ENCODE assay signal across 1 cellular context in the genomic region with DNA sequence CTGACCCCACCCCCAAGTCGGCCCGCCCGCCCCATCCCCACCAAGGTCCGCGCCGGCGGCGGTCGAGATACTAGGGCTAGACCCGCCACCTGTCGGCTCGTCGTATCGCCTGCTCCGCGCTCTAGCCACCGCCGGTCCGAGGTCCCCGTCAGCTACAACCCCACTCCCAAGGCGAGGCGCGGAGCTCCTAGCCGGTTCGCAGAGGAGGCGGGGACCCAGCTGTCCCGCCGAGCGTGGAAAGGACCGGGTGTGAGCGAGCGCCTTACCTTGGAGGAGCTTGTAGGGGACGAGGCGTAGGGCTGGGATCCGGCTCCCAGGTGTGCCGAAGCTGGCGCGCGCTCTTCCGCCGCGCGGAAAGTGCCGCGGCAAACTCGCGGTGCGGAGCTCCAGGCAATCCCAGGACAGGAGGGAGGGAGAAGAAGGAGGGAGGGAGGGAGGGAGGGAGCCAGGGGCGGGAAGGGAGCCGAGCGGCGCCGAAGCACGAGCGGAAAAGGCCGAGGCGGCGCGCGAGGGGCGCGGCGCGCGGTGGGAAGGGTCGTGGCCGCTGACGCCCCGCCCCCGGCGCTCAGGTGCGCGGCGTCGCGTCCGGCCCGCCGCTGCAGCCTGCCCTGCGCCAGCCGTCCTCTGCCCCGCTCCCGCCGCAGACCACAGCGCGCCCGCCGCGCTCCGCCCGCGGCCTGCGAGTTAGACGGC.
TF ChIP-seq lines count a peak whose summit lies in the region.

A gene with protein sequence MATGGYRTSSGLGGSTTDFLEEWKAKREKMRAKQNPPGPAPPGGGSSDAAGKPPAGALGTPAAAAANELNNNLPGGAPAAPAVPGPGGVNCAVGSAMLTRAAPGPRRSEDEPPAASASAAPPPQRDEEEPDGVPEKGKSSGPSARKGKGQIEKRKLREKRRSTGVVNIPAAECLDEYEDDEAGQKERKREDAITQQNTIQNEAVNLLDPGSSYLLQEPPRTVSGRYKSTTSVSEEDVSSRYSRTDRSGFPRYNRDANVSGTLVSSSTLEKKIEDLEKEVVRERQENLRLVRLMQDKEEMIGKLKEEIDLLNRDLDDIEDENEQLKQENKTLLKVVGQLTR (minus strand): TSS at position 359 of the 693 bp plus-strand sequence. CDS start 720 bp downstream, outside the sequence.

TF ChIP-seq in HepG2, 621 proteins besides CTCF, POLR2A, EP300 and RAD21 (continued from another document and continues in another):
- TF ChIP-seq KDM3A (CRISPR knock-in tag; IDR thresholded peaks at IDR 0.05; ENCODE audit: low read depth) (peak; percentile 18; the same call in 1 of the 2 replicates), GABPA (IDR thresholded peaks at IDR 0.05; ENCODE audit: low read depth, low read length) (no peak), GABPA (CRISPR knock-in tag; IDR thresholded peaks at IDR 0.05; ENCODE audit: low read depth) (0 out of 2 replicates have a peak, but pooled peaks have one; percentile 25), ONECUT2 (CRISPR knock-in tag; IDR thresholded peaks at IDR 0.05) (no peak), PAF1 (CRISPR knock-in tag; IDR thresholded peaks at IDR 0.05) (no peak), ZNF549 (CRISPR knock-in tag; IDR thresholded peaks at IDR 0.05) (no peak), KDM1A (CRISPR knock-in tag; IDR thresholded peaks at IDR 0.05) (no peak), PHB2 (IDR thresholded peaks at IDR 0.05; ENCODE audit: partially characterized antibody) (no peak), HDAC6 (IDR thresholded peaks at IDR 0.05; ENCODE audit: low read depth, low read length) (no peak), KAT2B (IDR thresholded peaks at IDR 0.05; ENCODE audit: borderline replicate concordance, low read depth, low read length) (no peak), ZFP36 (IDR thresholded peaks at IDR 0.05; ENCODE audit: borderline replicate concordance, low read depth, low read length, partially characterized antibody) (no peak), ZNF180 (CRISPR knock-in tag; IDR thresholded peaks at IDR 0.05; ENCODE audit: borderline replicate concordance, low read depth) (no peak), ZNF775 (CRISPR knock-in tag; IDR thresholded peaks at IDR 0.05; ENCODE audit: borderline replicate concordance) (no peak), ZNF713 (CRISPR knock-in tag; IDR thresholded peaks at IDR 0.05) (no peak), CHD4 (IDR thresholded peaks at IDR 0.05; ENCODE audit: borderline replicate concordance, low read length) (no peak), CC2D1A (CRISPR knock-in tag; IDR thresholded peaks at IDR 0.05) (no peak), HNRNPL (IDR thresholded peaks at IDR 0.05; ENCODE audit: low read depth, low read length) (no peak), ZNF883 (CRISPR knock-in tag; IDR thresholded peaks at IDR 0.05; ENCODE audit: not compliant biosample characterization) (peak; percentile 6), ZNF263 (CRISPR knock-in tag; IDR thresholded peaks at IDR 0.05) (no peak; the same call in 1 of the 2 replicates), FOXJ3 (CRISPR knock-in tag; IDR thresholded peaks at IDR 0.05; ENCODE audit: borderline replicate concordance) (no peak), ELF1 (CRISPR knock-in tag; IDR thresholded peaks at IDR 0.05) (no peak), ZIK1 (CRISPR knock-in tag; IDR thresholded peaks at IDR 0.05; ENCODE audit: borderline replicate concordance, low read depth) (no peak; the same call in 1 of the 2 replicates), RXRB (CRISPR knock-in tag; IDR thresholded peaks at IDR 0.05; ENCODE audit: borderline replicate concordance) (no peak)
- TF ChIP-seq, protein P1, sequence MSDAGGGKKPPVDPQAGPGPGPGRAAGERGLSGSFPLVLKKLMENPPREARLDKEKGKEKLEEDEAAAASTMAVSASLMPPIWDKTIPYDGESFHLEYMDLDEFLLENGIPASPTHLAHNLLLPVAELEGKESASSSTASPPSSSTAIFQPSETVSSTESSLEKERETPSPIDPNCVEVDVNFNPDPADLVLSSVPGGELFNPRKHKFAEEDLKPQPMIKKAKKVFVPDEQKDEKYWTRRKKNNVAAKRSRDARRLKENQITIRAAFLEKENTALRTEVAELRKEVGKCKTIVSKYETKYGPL (CRISPR knock-in tag; IDR thresholded peaks at IDR 0.05) = no peak
- TF ChIP-seq, protein P2, sequence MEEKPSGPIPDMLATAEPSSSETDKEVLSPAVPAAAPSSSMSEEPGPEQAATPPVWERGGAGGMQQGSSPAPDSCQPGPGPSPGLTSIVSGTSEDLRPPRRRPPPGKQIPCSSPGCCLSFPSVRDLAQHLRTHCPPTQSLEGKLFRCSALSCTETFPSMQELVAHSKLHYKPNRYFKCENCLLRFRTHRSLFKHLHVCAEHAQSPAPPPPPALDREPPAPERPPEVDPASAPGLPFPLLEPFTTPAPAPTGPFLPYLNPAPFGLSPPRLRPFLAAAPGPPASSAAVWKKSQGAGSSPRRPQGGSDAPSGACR (CRISPR knock-in tag; IDR thresholded peaks at IDR 0.05) = no peak
- TF ChIP-seq, protein P3, sequence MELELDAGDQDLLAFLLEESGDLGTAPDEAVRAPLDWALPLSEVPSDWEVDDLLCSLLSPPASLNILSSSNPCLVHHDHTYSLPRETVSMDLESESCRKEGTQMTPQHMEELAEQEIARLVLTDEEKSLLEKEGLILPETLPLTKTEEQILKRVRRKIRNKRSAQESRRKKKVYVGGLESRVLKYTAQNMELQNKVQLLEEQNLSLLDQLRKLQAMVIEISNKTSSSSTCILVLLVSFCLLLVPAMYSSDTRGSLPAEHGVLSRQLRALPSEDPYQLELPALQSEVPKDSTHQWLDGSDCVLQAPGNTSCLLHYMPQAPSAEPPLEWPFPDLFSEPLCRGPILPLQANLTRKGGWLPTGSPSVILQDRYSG (CRISPR knock-in tag; IDR thresholded peaks at IDR 0.05) = no peak
- TF ChIP-seq, protein P4, sequence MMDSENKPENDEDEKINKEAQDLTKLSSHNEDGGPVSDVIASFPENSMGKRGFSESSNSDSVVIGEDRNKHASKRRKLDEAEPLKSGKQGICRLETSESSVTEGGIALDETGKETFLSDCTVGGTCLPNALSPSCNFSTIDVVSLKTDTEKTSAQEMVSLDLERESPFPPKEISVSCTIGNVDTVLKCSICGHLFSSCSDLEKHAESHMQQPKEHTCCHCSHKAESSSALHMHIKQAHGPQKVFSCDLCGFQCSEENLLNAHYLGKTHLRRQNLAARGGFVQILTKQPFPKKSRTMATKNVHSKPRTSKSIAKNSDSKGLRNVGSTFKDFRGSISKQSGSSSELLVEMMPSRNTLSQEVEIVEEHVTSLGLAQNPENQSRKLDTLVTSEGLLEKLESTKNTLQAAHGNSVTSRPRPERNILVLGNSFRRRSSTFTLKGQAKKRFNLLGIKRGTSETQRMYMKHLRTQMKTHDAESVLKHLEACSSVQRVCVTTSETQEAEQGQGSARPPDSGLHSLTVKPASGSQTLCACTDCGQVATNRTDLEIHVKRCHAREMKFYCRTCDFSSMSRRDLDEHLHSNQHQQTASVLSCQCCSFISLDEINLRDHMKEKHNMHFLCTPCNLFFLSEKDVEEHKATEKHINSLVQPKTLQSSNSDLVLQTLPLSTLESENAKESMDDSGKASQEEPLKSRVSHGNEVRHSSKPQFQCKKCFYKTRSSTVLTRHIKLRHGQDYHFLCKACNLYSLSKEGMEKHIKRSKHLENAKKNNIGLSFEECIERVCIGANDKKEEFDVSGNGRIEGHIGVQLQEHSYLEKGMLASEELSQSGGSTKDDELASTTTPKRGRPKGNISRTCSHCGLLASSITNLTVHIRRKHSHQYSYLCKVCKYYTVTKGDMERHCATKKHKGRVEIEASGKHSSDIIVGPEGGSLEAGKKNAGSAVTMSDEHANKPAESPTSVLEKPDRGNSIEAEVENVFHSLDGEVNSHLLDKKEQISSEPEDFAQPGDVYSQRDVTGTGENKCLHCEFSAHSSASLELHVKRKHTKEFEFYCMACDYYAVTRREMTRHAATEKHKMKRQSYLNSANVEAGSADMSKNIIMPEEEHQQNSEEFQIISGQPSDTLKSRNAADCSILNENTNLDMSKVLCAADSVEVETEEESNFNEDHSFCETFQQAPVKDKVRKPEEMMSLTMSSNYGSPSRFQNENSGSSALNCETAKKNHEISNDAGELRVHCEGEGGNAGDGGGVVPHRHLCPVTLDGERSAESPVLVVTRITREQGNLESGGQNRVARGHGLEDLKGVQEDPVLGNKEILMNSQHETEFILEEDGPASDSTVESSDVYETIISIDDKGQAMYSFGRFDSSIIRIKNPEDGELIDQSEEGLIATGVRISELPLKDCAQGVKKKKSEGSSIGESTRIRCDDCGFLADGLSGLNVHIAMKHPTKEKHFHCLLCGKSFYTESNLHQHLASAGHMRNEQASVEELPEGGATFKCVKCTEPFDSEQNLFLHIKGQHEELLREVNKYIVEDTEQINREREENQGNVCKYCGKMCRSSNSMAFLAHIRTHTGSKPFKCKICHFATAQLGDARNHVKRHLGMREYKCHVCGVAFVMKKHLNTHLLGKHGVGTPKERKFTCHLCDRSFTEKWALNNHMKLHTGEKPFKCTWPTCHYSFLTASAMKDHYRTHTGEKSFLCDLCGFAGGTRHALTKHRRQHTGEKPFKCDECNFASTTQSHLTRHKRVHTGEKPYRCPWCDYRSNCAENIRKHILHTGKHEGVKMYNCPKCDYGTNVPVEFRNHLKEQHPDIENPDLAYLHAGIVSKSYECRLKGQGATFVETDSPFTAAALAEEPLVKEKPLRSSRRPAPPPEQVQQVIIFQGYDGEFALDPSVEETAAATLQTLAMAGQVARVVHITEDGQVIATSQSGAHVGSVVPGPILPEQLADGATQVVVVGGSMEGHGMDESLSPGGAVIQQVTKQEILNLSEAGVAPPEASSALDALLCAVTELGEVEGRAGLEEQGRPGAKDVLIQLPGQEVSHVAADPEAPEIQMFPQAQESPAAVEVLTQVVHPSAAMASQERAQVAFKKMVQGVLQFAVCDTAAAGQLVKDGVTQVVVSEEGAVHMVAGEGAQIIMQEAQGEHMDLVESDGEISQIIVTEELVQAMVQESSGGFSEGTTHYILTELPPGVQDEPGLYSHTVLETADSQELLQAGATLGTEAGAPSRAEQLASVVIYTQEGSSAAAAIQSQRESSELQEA (CRISPR knock-in tag; IDR thresholded peaks at IDR 0.05; ENCODE audit: not compliant biosample characterization) = no peak
- TF ChIP-seq, protein P5, sequence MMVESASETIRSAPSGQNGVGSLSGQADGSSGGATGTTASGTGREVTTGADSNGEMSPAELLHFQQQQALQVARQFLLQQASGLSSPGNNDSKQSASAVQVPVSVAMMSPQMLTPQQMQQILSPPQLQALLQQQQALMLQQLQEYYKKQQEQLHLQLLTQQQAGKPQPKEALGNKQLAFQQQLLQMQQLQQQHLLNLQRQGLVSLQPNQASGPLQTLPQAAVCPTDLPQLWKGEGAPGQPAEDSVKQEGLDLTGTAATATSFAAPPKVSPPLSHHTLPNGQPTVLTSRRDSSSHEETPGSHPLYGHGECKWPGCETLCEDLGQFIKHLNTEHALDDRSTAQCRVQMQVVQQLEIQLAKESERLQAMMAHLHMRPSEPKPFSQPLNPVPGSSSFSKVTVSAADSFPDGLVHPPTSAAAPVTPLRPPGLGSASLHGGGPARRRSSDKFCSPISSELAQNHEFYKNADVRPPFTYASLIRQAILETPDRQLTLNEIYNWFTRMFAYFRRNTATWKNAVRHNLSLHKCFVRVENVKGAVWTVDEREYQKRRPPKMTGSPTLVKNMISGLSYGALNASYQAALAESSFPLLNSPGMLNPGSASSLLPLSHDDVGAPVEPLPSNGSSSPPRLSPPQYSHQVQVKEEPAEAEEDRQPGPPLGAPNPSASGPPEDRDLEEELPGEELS (CRISPR knock-in tag; IDR thresholded peaks at IDR 0.05) = no peak; the same call in 1 of the 2 replicates
- TF ChIP-seq, protein P6, sequence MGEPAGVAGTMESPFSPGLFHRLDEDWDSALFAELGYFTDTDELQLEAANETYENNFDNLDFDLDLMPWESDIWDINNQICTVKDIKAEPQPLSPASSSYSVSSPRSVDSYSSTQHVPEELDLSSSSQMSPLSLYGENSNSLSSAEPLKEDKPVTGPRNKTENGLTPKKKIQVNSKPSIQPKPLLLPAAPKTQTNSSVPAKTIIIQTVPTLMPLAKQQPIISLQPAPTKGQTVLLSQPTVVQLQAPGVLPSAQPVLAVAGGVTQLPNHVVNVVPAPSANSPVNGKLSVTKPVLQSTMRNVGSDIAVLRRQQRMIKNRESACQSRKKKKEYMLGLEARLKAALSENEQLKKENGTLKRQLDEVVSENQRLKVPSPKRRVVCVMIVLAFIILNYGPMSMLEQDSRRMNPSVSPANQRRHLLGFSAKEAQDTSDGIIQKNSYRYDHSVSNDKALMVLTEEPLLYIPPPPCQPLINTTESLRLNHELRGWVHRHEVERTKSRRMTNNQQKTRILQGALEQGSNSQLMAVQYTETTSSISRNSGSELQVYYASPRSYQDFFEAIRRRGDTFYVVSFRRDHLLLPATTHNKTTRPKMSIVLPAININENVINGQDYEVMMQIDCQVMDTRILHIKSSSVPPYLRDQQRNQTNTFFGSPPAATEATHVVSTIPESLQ (CRISPR knock-in tag; conservative IDR thresholded peaks at IDR 0.05) = no peak; the same call in 1 of the 2 replicates
- TF ChIP-seq, protein P7, sequence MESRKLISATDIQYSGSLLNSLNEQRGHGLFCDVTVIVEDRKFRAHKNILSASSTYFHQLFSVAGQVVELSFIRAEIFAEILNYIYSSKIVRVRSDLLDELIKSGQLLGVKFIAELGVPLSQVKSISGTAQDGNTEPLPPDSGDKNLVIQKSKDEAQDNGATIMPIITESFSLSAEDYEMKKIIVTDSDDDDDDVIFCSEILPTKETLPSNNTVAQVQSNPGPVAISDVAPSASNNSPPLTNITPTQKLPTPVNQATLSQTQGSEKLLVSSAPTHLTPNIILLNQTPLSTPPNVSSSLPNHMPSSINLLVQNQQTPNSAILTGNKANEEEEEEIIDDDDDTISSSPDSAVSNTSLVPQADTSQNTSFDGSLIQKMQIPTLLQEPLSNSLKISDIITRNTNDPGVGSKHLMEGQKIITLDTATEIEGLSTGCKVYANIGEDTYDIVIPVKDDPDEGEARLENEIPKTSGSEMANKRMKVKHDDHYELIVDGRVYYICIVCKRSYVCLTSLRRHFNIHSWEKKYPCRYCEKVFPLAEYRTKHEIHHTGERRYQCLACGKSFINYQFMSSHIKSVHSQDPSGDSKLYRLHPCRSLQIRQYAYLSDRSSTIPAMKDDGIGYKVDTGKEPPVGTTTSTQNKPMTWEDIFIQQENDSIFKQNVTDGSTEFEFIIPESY (CRISPR knock-in tag; IDR thresholded peaks at IDR 0.05) = no peak
- TF ChIP-seq, protein P8, sequence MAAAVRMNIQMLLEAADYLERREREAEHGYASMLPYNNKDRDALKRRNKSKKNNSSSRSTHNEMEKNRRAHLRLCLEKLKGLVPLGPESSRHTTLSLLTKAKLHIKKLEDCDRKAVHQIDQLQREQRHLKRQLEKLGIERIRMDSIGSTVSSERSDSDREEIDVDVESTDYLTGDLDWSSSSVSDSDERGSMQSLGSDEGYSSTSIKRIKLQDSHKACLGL (CRISPR knock-in tag; IDR thresholded peaks at IDR 0.05) = peak; percentile 70; the same call in 1 of the 2 replicates
- TF ChIP-seq, protein P9, sequence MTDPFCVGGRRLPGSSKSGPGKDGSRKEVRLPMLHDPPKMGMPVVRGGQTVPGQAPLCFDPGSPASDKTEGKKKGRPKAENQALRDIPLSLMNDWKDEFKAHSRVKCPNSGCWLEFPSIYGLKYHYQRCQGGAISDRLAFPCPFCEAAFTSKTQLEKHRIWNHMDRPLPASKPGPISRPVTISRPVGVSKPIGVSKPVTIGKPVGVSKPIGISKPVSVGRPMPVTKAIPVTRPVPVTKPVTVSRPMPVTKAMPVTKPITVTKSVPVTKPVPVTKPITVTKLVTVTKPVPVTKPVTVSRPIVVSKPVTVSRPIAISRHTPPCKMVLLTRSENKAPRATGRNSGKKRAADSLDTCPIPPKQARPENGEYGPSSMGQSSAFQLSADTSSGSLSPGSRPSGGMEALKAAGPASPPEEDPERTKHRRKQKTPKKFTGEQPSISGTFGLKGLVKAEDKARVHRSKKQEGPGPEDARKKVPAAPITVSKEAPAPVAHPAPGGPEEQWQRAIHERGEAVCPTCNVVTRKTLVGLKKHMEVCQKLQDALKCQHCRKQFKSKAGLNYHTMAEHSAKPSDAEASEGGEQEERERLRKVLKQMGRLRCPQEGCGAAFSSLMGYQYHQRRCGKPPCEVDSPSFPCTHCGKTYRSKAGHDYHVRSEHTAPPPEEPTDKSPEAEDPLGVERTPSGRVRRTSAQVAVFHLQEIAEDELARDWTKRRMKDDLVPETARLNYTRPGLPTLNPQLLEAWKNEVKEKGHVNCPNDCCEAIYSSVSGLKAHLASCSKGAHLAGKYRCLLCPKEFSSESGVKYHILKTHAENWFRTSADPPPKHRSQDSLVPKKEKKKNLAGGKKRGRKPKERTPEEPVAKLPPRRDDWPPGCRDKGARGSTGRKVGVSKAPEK (CRISPR knock-in tag; IDR thresholded peaks at IDR 0.05; ENCODE audit: borderline replicate concordance) = no peak
